ENCODE assay signal across 8 cellular contexts in the genomic region with DNA sequence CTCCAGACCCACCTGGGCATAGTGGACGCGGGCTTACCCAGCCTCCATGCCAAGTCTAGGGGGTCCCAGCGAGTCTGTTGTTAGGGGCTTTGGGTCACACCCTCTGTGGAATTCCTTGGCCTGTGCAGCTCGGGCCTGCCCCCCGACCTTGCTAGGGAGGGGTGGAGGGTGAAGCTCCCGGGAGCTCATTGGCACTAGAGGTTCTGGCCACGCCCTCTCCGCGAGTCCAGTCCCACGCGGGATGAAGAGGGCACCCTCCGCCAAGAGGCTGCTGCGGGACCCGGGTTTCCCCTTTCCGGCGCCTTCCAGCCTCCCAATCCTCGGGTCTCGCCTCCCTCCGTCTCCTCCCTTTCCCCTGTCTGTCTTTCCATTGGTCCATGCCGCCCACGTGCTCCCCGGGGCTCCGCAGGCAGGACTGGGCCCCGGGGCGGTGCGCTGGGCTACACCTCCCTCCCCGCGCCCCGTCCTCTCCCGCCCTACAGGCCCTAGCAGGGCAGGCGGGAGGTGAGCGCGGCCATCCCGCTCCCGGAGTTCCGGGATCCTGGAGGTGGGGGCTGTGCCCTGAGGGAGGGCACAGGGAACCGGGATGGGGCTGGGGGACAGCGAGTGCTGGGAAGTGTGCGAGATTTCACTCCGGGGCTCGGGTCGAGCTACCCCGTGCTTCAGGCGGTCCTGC. TPM values are rescaled to one million over a fixed set of nuclear protein-coding genes. Genes with fewer than 3 reads are reported as not detected.
DNase-seq lines count a peak whose midpoint lies in the region; ATAC-seq, FAIRE-seq and TF ChIP-seq lines count a peak whose summit lies in the region.

No MANE protein-coding gene starts in this region.

- ATAC-seq in HG02852 (IDR thresholded peaks at IDR 0.05; ENCODE audit: unreplicated experiment) (peak; percentile 59), left cardiac atrium (peak; percentile 84 to 86)

- peak; percentile 12; the same call in 1 of the 2 replicates for TF ChIP-seq POLR2A in GM12891 (IDR thresholded peaks at IDR 0.05; ENCODE audit: low read depth, low read length)

- peak overlapping the region; percentile 88 for H3K4me3 Mint-ChIP-seq in progenitor cell of endocrine pancreas (ENCODE audit: low read depth)

- H3K9me3 Mint-ChIP-seq in progenitor cell of endocrine pancreas (ENCODE audit: low read depth), result no peaks in the 10 kb centered on the region

- H3K36me3 Mint-ChIP-seq in progenitor cell of endocrine pancreas (ENCODE audit: insufficient read depth), result peaks cover 1% of the 10 kb centered on the region

- FAIRE-seq in GM12891 (lab: Jason Lieb, UNC), result peak; percentile 94

- peak overlapping the region; percentile 95 for H3K27ac Mint-ChIP-seq in progenitor cell of endocrine pancreas

- DNase-seq in GM12891 (ENCODE audit: insufficient read length, low spot score) (peak; percentile 94), NCI-H146 treated with DMSO at 0.1 percent for 48 hours (lab: John Stamatoyannopoulos, UW; ENCODE audit: unreplicated experiment) (peak; percentile 90), T-helper 1 cell (peak; percentile 86 to 90 (median 87)), amniotic stem cell (lab: John Stamatoyannopoulos, UW) (peak; percentile 95), left cardiac atrium (peak; percentile 97), progenitor cell of endocrine pancreas (ENCODE audit: low spot score, unreplicated experiment) (peak; percentile 79), ureter (ENCODE audit: low spot score) (peak; percentile 96)

- intact Hi-C loops in left cardiac atrium (cut with DNase I), result loop anchor here (1.0 to 5.0 kb wide), 3 partner anchors 47 to 80 kb away; a partner anchor contains a TSS

- H3K4me1 Mint-ChIP-seq in progenitor cell of endocrine pancreas (ENCODE audit: low read depth), result peaks cover 27% of the 10 kb centered on the region

- no peak for TF ChIP-seq CTCF in progenitor cell of endocrine pancreas (IDR thresholded peaks at IDR 0.05; ENCODE audit: unreplicated experiment)

- no peaks in the 10 kb centered on the region for H3K27me3 Mint-ChIP-seq in progenitor cell of endocrine pancreas

TF ChIP-seq in GM12891, 5 proteins besides CTCF, POLR2A, EP300 and RAD21:
- TF ChIP-seq TAF1 (IDR thresholded peaks at IDR 0.05; ENCODE audit: low read depth, low read length) (no peak), POLR2AphosphoS5 (IDR thresholded peaks at IDR 0.05; ENCODE audit: low read depth, low read length) (peak; percentile 36; the same call in 1 of the 2 replicates), SPI1 (IDR thresholded peaks at IDR 0.05; ENCODE audit: low read depth, low read length) (no peak), POU2F2 (IDR thresholded peaks at IDR 0.05; ENCODE audit: low read depth, low read length) (0 out of 2 replicates have a peak, but pooled peaks have one; percentile 5), PAX5 (IDR thresholded peaks at IDR 0.05; ENCODE audit: insufficient read depth, low read length, severe bottlenecking) (no peak)

RNA-seq across cellular contexts. Expression of a gene that starts 3.5 kb away (rescaled TPM):
- polyA plus RNA-seq in GM12891 (2012; ENCODE audit: low read depth, missing spikeins), result 8.1 TPM
- 10 to 100 TPM; 18.7 to 25.3 TPM for total RNA-seq in left cardiac atrium
- 37.3 and 37.4 TPM in 2 replicates for total RNA-seq in progenitor cell of endocrine pancreas
- 31.4 TPM for total RNA-seq in ureter

RNA-seq across cellular contexts. Expression of a gene that starts 15.5 kb away (rescaled TPM):
- polyA plus RNA-seq in GM12891 (2012; ENCODE audit: low read depth, missing spikeins), result 359 TPM
- total RNA-seq in left cardiac atrium (100 to 1,000 TPM in 1 of 2 donors, 10 to 100 TPM in 1; 92.9 to 128 TPM), progenitor cell of endocrine pancreas (232 and 261 TPM in 2 replicates), ureter (124 TPM)

RNA-seq across cellular contexts. Expression of a gene that starts 22.9 kb away (rescaled TPM):
- 0.05 TPM for polyA plus RNA-seq in GM12891 (2012; ENCODE audit: low read depth, missing spikeins)
- total RNA-seq in left cardiac atrium (not detected), progenitor cell of endocrine pancreas (0.16 and 0.57 TPM in 2 replicates), ureter (not detected)

RNA-seq across cellular contexts. Expression of a gene that starts 46.9 kb away (rescaled TPM):
- 1.6 TPM for polyA plus RNA-seq in GM12891 (2012; ENCODE audit: low read depth, missing spikeins)
- total RNA-seq in left cardiac atrium (1 to 10 TPM in 1 of 2 donors, under 1 TPM in 1; 0.76 to 1.6 TPM), progenitor cell of endocrine pancreas (13.6 and 15.6 TPM in 2 replicates), ureter (4.7 TPM)

RNA-seq across cellular contexts. Expression of a gene that starts 50.9 kb away (rescaled TPM):
- 35.8 TPM for polyA plus RNA-seq in GM12891 (2012; ENCODE audit: low read depth, missing spikeins)
- total RNA-seq in left cardiac atrium (10 to 100 TPM; 19.7 to 23.8 TPM), progenitor cell of endocrine pancreas (102 and 106 TPM in 2 replicates), ureter (80.5 TPM)

Comparison
In these comparisons a context has a peak if more than half of its experiments do, and no peak if none do; other contexts are left out.
1. Peak in every context shown above with its lines: DNase-seq and ATAC-seq.